In the genomic region with DNA sequence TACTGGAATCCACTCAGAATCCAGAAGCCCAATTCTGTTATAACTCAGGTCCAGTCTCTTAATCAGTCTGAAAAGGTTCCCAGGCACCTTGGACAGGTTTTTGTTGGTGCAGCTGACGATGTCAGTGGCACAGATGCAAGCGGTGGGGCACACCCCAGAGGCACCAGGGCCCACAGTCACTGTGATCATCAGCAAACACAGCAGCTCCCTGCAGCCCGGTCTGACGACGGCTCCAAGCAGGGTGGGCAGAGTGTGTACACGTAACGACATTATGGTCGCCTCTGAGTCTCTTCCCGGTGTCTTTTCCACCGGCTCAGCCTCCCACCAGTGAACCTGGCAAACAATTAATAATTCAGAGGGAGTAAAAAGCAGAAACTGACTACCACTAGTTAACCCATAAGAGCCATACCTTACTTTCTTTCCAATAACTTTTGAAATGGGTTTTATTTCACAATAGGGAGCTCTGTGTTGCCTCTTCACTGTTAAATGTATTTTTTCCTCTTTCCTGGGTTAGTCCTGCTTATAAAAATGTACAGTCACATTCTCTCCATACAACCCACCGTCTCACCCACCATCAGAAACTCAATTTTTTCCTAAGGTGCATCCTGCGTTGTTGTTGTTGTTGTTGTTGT, we compare ENCODE assay signal across 8 cellular contexts. TPM values are rescaled to one million over a fixed set of nuclear protein-coding genes. Genes with fewer than 3 reads are reported as not detected.
DNase-seq lines count a peak whose midpoint lies in the region; ATAC-seq and TF ChIP-seq lines count a peak whose summit lies in the region.

No MANE protein-coding gene starts in this region.

- H3K9me3 ChIP-seq in iPS-18c (ENCODE audit: control insufficient read depth, insufficient read depth, low read length) (no peaks in the 10 kb centered on the region), spleen (no peaks in the 10 kb centered on the region)

- peaks cover 35% of the 10 kb centered on the region for H3K36me3 Mint-ChIP-seq in activated naive CD8-positive, alpha-beta T cell treated with anti-CD3 and anti-CD28 coated beads, Interleukin-2, amount 50 U/mL, for 24 hours (ENCODE audit: low read depth)

- H3K4me3 Mint-ChIP-seq in activated naive CD8-positive, alpha-beta T cell treated with anti-CD3 and anti-CD28 coated beads, Interleukin-2, amount 50 U/mL, for 24 hours, result peak overlapping the region; percentile 99

- H3K36me3 ChIP-seq in GM06990 (ENCODE audit: control insufficient read depth, insufficient read depth, low read length), result no peaks in the 10 kb centered on the region
- no peaks in the 10 kb centered on the region for H3K36me3 ChIP-seq in spleen

- H3K4me3 ChIP-seq in GM06990 (replicated peaks; ENCODE audit: low read depth, low read length) (peak overlapping the region; percentile 50), iPS-18c (ENCODE audit: insufficient read depth, low read depth, low read length) (peak overlapping the region; percentile 83), spleen (peak overlapping the region; percentile 59 to 95 (median 74))

- TF ChIP-seq CTCF in GM06990 (IDR thresholded peaks at IDR 0.05; ENCODE audit: insufficient read depth, low read length, poor library complexity, severe bottlenecking) (no peak), spleen (IDR thresholded peaks at IDR 0.05 in 8 of 11, conservative IDR thresholded peaks at IDR 0.05 in 3 of 11) (no peak), GM10248 (IDR thresholded peaks at IDR 0.05; ENCODE audit: control extremely low read depth, extremely low read depth, low read depth, missing control alignments) (no peak)

- DNase-seq in GM06990 (ENCODE audit: extremely low read depth, insufficient read length) (peak; percentile 3), OCI-M1 (lab: John Stamatoyannopoulos, UW) (peak; percentile 52), spleen (peak; percentile 84), DMS153 treated with DMSO at 0.1 percent for 48 hours (lab: John Stamatoyannopoulos, UW; ENCODE audit: unreplicated experiment) (no peak), GM10248 (ENCODE audit: extremely low spot score) (no peak)
- peak; percentile 47 for DNase-seq in activated naive CD8-positive, alpha-beta T cell treated with anti-CD3 and anti-CD28 coated beads, Interleukin-2, amount 50 U/mL, for 24 hours

- no peaks in the 10 kb centered on the region for H3K9me3 Mint-ChIP-seq in activated naive CD8-positive, alpha-beta T cell treated with anti-CD3 and anti-CD28 coated beads, Interleukin-2, amount 50 U/mL, for 24 hours

- 3 to 13% (median 10%) methylated on average over 12 of the region's 12 CpGs for WGBS in spleen, 5 donors

- no peaks in the 10 kb centered on the region for H3K27me3 Mint-ChIP-seq in activated naive CD8-positive, alpha-beta T cell treated with anti-CD3 and anti-CD28 coated beads, Interleukin-2, amount 50 U/mL, for 24 hours

- CTCF ChIA-PET in GM10248 (lab: Yijun Ruan, JAX), result interaction anchor here (0.8 to 2.1 kb wide), 5 partner anchors 8 to 319 kb away, joined by 3 to 10 read pairs (median 4); no protein-coding TSS in a partner anchor

- H3K27me3 ChIP-seq in GM06990 (replicated peaks; ENCODE audit: control insufficient read depth, insufficient read depth, low read length) (peaks cover 2% of the 10 kb centered on the region), spleen (replicated peaks in 1 of 7) (no peaks in the 10 kb centered on the region)

- H3K4me1 Mint-ChIP-seq in activated naive CD8-positive, alpha-beta T cell treated with anti-CD3 and anti-CD28 coated beads, Interleukin-2, amount 50 U/mL, for 24 hours, result peaks cover 64% of the 10 kb centered on the region

- intact Hi-C loops in spleen (cut with DNase I; ENCODE audit: low total_unique reads), result no loop called here

- peaks cover 28 to 65% (median 56%) of the 10 kb centered on the region in 6 donors for H3K4me1 ChIP-seq in spleen

- POLR2A ChIA-PET in GM10248 (lab: Yijun Ruan, JAX), result no interaction called here

- peak overlapping the region; percentile 98 for H3K27ac Mint-ChIP-seq in activated naive CD8-positive, alpha-beta T cell treated with anti-CD3 and anti-CD28 coated beads, Interleukin-2, amount 50 U/mL, for 24 hours

- ATAC-seq in activated naive CD8-positive, alpha-beta T cell treated with anti-CD3 and anti-CD28 coated beads, Interleukin-2, amount 50 U/mL, for 24 hours, result peak; percentile 69
- ATAC-seq in HG03139 (IDR thresholded peaks at IDR 0.05; ENCODE audit: unreplicated experiment), result no peak

- H3K27ac ChIP-seq in spleen, result peak overlapping the region; percentile 81 to 96 (median 90)

- no peak for TF ChIP-seq POLR2A in spleen (IDR thresholded peaks at IDR 0.05)

RNA-seq across cellular contexts. Expression of a gene that starts 0.6 kb away (rescaled TPM):
- total RNA-seq in spleen, result 10 to 100 TPM; 18.7 to 34.5 (median 27.9) TPM
- polyA plus RNA-seq in spleen, result 10 to 100 TPM; 15.3 to 26.8 (median 22.1) TPM

RNA-seq across cellular contexts. Expression of a gene that starts 0.9 kb away (rescaled TPM):
- total RNA-seq in spleen, result 10 to 100 TPM; 13.5 to 27.1 (median 22.7) TPM
- polyA plus RNA-seq in spleen, result 10 to 100 TPM in 2 of 3 donors, 1 to 10 TPM in 1; 6.7 to 10.9 (median 10.8) TPM

Comparison
In these comparisons a context has a peak if more than half of its experiments do, and no peak if none do; other contexts are left out.
1. DNase-seq: peak in GM06990 (single experiment), OCI-M1 (single experiment), activated naive CD8-positive, alpha-beta T cell treated with anti-CD3 and anti-CD28 coated beads, Interleukin-2, amount 50 U/mL, for 24 hours (single experiment) and spleen (single experiment); none in DMS153 treated with DMSO at 0.1 percent for 48 hours (single experiment) and GM10248 (single experiment).
2. Peak in every context shown above with its lines, with median percentiles within 50 percentile points of each other: H3K4me3 ChIP-seq.